Comparison of ENCODE assay signal across 15 cellular contexts in the genomic region with DNA sequence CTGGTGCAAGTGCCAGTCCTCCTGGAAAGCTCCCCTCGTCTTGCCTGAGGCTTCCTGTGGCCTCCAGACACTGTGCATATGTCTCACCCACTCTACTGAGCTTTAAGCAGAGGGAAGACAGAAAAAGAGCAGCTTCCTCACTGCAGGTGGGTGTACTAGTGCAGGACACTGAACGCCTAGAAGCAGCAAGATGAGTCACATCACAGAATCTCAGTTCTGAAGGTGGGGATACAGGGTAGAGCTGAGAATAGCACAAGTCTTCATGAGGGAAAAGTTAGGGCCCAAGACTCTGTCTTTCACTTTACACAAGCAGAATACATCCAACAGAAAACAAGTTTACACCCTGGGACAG. TPM values are rescaled to one million over a fixed set of nuclear protein-coding genes. Genes with fewer than 3 reads are reported as not detected.
DNase-seq lines count a peak whose midpoint lies in the region; ATAC-seq and TF ChIP-seq lines count a peak whose summit lies in the region.
"Had no signal": no experiment of that assay in that cellular context is flagged by ENCODE, and none has a peak within 500 bp of the region (broad histone marks: within the 10 kb centered on the region; RNA-seq: fewer than 3 reads in every experiment).

No MANE protein-coding gene starts in this region.

- H3K9ac ChIP-seq in GM23248: no peak overlapping the region

- H3K4me1 Mint-ChIP-seq in activated naive CD8-positive, alpha-beta T cell treated with anti-CD3 and anti-CD28 coated beads, Interleukin-2, amount 50 U/mL, for 24 hours: peaks cover 4% of the 10 kb centered on the region

- H3K9me3 ChIP-seq in GM23248 (ENCODE audit: low read depth): no peaks in the 10 kb centered on the region
- H3K9me3 ChIP-seq: heart left ventricle, lower lobe of right lung, suprapubic skin had no signal

- H4K20me1 ChIP-seq in GM23248 (ENCODE audit: insufficient read depth): no peaks in the 10 kb centered on the region

- H3K9me3 Mint-ChIP-seq in activated naive CD8-positive, alpha-beta T cell treated with anti-CD3 and anti-CD28 coated beads, Interleukin-2, amount 50 U/mL, for 24 hours: no peaks in the 10 kb centered on the region
- H3K9me3 Mint-ChIP-seq: endodermal cell had no signal

- H3K4me2 ChIP-seq in GM23248 (ENCODE audit: unreplicated experiment): no peak overlapping the region

- no peaks in the 10 kb centered on the region for H3K4me1 ChIP-seq in GM23248 (ENCODE audit: insufficient read depth)
- H3K4me1 ChIP-seq: heart left ventricle, lower lobe of right lung had no signal

- WGBS in GM23248 (ENCODE audit: low coverage in 1 of 2, low lambda C conversion rate in 2 of 2, missing lambda C conversion rate in 2 of 2), 2 experiments: 41 to 46% methylated on average over 2 of the region's 2 CpGs

- no peak overlapping the region for H2AFZ ChIP-seq in GM23248

- peak; percentile 36 for DNase-seq in GM06990 (ENCODE audit: extremely low read depth, insufficient read length)
- peak; percentile 65 for DNase-seq in GM19240 (ENCODE audit: insufficient read length, low spot score)
- DNase-seq in activated naive CD8-positive, alpha-beta T cell treated with anti-CD3 and anti-CD28 coated beads, Interleukin-2, amount 50 U/mL, for 24 hours: no peak
- no peak for DNase-seq in NCI-H524 treated with DMSO at 0.1 percent for 48 hours (lab: John Stamatoyannopoulos, UW)
- no peak for DNase-seq in GM23248
- no peak for DNase-seq in NCI-H2227 treated with DMSO at 0.1 percent for 48 hours (lab: John Stamatoyannopoulos, UW)
- DNase-seq: amniotic stem cell; endodermal cell; heart left ventricle; lower lobe of right lung; NCI-H748 treated with DMSO at 0.1 percent for 48 hours; stimulated activated CD4-positive, alpha-beta T cell treated with anti-CD3 and anti-CD28 coated beads, Interleukin-4, amount 100 ng/mL, for 24 hours had no signal

- H3K79me2 ChIP-seq in GM23248 (ENCODE audit: insufficient read depth): no peaks in the 10 kb centered on the region

- H3K4me3 Mint-ChIP-seq in activated naive CD8-positive, alpha-beta T cell treated with anti-CD3 and anti-CD28 coated beads, Interleukin-2, amount 50 U/mL, for 24 hours: no peak overlapping the region
- H3K4me3 Mint-ChIP-seq: endodermal cell had no signal

- H3K27me3 ChIP-seq in GM06990 (replicated peaks; ENCODE audit: control insufficient read depth, insufficient read depth, low read length) (no peaks in the 10 kb centered on the region), GM23248 (replicated peaks; ENCODE audit: insufficient read depth) (no peaks in the 10 kb centered on the region)
- H3K27me3 ChIP-seq: heart left ventricle, suprapubic skin had no signal

- no peak overlapping the region for H3K27ac Mint-ChIP-seq in activated naive CD8-positive, alpha-beta T cell treated with anti-CD3 and anti-CD28 coated beads, Interleukin-2, amount 50 U/mL, for 24 hours
- H3K27ac Mint-ChIP-seq: endodermal cell had no signal

- H3K9me2 ChIP-seq in GM23248 (ENCODE audit: insufficient read depth): no peaks in the 10 kb centered on the region

- H3F3A ChIP-seq in GM23248 (ENCODE audit: insufficient read depth): no peaks in the 10 kb centered on the region

- no peak overlapping the region for H3K27ac ChIP-seq in GM23248
- H3K27ac ChIP-seq: heart left ventricle, lower lobe of right lung, suprapubic skin had no signal

- in situ Hi-C loops in GM23248 (cut with MboI): no loop called here

- H3K36me3 ChIP-seq in GM06990 (ENCODE audit: control insufficient read depth, insufficient read depth, low read length): no peaks in the 10 kb centered on the region
- no peaks in the 10 kb centered on the region for H3K36me3 ChIP-seq in GM23248 (ENCODE audit: low read depth)
- H3K36me3 ChIP-seq: heart left ventricle, lower lobe of right lung, suprapubic skin had no signal

- H3K27me3 Mint-ChIP-seq in activated naive CD8-positive, alpha-beta T cell treated with anti-CD3 and anti-CD28 coated beads, Interleukin-2, amount 50 U/mL, for 24 hours: no peaks in the 10 kb centered on the region

- TF ChIP-seq CTCF in GM06990 (IDR thresholded peaks at IDR 0.05; ENCODE audit: insufficient read depth, low read length, poor library complexity, severe bottlenecking): no peak

- H3K4me3 ChIP-seq in GM06990 (replicated peaks; ENCODE audit: low read depth, low read length): no peak overlapping the region
- no peak overlapping the region for H3K4me3 ChIP-seq in GM23248
- H3K4me3 ChIP-seq: heart left ventricle, lower lobe of right lung, suprapubic skin had no signal

- ATAC-seq in HG02870 (IDR thresholded peaks at IDR 0.05; ENCODE audit: unreplicated experiment): peak; percentile 94
- ATAC-seq in activated naive CD8-positive, alpha-beta T cell treated with anti-CD3 and anti-CD28 coated beads, Interleukin-2, amount 50 U/mL, for 24 hours: peak; percentile 25
- ATAC-seq in HG02938 (IDR thresholded peaks at IDR 0.05; ENCODE audit: unreplicated experiment): no peak
- ATAC-seq: heart left ventricle, lower lobe of right lung had no signal

- no peaks in the 10 kb centered on the region for H3K36me3 Mint-ChIP-seq in activated naive CD8-positive, alpha-beta T cell treated with anti-CD3 and anti-CD28 coated beads, Interleukin-2, amount 50 U/mL, for 24 hours (ENCODE audit: low read depth)

RNA-seq across cellular contexts. Expression of gene PCAT6, which starts 37.4 kb away (rescaled TPM):
- not detected in 2 replicates for total RNA-seq in GM23248 (2014; rRNA removed; shearing (Covaris generic))
- polyA plus RNA-seq in GM23248 (2016; fragmentation: Nextera tagmentation; extraction: Ambion mirVana): 9.4 and 13.9 TPM in 2 replicates

RNA-seq across cellular contexts. Expression of gene KDM5B, which starts 39.9 kb away (rescaled TPM):
- total RNA-seq in GM23248 (2014; rRNA removed; shearing (Covaris generic)): 64.3 and 74.7 TPM in 2 replicates
- polyA plus RNA-seq in GM23248 (2016; fragmentation: Nextera tagmentation; extraction: Ambion mirVana): 74.4 and 79.5 TPM in 2 replicates

RNA-seq across cellular contexts. Expression of gene RABIF, which starts 40.8 kb away (rescaled TPM):
- 5.2 and 7.2 TPM in 2 replicates for total RNA-seq in GM23248 (2014; rRNA removed; shearing (Covaris generic))
- 16.5 and 17.0 TPM in 2 replicates for polyA plus RNA-seq in GM23248 (2016; fragmentation: Nextera tagmentation; extraction: Ambion mirVana)

Comparison
In these comparisons a context has a peak if more than half of its experiments do, and no peak if none do; other contexts are left out.
1. DNase-seq: peak in GM06990 (single experiment) and GM19240 (single experiment); none in activated naive CD8-positive, alpha-beta T cell treated with anti-CD3 and anti-CD28 coated beads, Interleukin-2, amount 50 U/mL, for 24 hours (single experiment), NCI-H524 treated with DMSO at 0.1 percent for 48 hours (single experiment), GM23248 (single experiment) and NCI-H2227 treated with DMSO at 0.1 percent for 48 hours (single experiment).